ENCODE assay signal across 14 cellular contexts in the genomic region with DNA sequence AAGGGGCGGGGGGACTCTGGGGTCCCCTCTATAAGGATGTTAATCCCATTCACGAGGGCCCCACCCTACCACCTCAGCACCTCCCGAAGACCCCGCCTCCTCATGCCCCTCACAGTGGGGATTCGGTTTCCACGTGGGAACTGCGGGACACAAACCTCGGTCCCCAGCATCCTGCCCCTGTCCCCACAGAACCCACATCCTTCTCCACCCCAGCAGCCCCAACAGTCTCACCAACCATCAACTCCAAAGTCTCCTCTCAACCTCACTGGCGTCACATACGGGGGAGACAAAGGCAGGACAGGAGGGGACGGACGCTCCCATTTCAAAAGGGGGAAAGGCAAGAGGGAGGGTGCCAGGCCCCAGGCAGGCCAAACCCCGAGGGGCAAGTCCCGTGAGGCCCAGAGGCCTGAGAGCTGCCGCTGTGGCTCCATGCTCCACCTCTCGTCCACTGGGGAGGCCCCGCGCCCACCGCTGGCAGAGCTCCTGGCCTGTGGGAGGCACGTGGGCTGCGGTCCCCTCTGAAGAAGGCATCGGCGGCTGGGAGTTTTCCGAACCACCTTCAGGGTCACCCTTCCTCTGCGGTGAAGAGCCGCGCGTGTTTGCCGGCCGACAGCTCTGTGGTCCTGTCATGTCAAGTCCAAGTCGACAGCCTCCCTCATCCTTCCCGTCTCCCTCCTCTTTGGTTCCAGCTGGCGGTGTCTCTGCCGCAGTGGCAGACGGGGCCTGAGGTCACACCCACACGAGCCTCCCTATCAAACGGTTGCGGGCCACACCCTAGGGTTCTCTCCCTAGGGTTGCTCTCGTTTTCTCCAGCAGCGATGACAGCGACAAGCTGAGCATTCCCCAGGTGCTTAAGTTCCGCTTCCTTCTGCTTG.
DNase-seq lines count a peak whose midpoint lies in the region; ATAC-seq, FAIRE-seq and TF ChIP-seq lines count a peak whose summit lies in the region.
"Had no signal": no experiment of that assay in that cellular context is flagged by ENCODE, and none has a peak within 500 bp of the region (broad histone marks: within the 10 kb centered on the region; RNA-seq: fewer than 3 reads in every experiment).

No MANE protein-coding gene starts in this region.

- H3K4me3 Mint-ChIP-seq in CD4-positive, alpha-beta memory T cell: peak overlapping the region in 3 of 8 donors; percentile 36 to 62 (median 62)
- H3K4me3 Mint-ChIP-seq in endothelial cell (ENCODE audit: unreplicated experiment): no peak overlapping the region
- H3K4me3 Mint-ChIP-seq: IgD-negative memory B cell had no signal

- H3K27me3 Mint-ChIP-seq in CD4-positive, alpha-beta memory T cell: no peaks in the 10 kb centered on the region
- peaks cover 7% of the 10 kb centered on the region for H3K27me3 Mint-ChIP-seq in endothelial cell (ENCODE audit: unreplicated experiment)
- H3K27me3 Mint-ChIP-seq: IgD-negative memory B cell had no signal

- DNase-seq in CD4-positive, alpha-beta memory T cell: peak in 3 of 5 donors; percentile 12 to 23 (median 15)
- peak; percentile 66 for DNase-seq in NCI-H2171 treated with DMSO at 0.1 percent for 48 hours (lab: John Stamatoyannopoulos, UW)
- DNase-seq in endothelial cell (ENCODE audit: low spot score): no peak
- DNase-seq in pancreas: peak in 4 of 6 donors; percentile 11 to 74 (median 28)
- DNase-seq in SKM-1 (lab: John Stamatoyannopoulos, UW; ENCODE audit: unreplicated experiment): no peak
- no peak for DNase-seq in AG08395 (ENCODE audit: low spot score)
- no peak for DNase-seq in Ammon's horn (ENCODE audit: low spot score)
- DNase-seq: NCI-H446 treated with DMSO at 0.1 percent for 48 hours had no signal

- H3K27me3 ChIP-seq in CD4-positive, alpha-beta memory T cell (ENCODE audit: insufficient read depth, low read length): no peaks in the 10 kb centered on the region
- no peaks in the 10 kb centered on the region for H3K27me3 ChIP-seq in pancreas
- H3K27me3 ChIP-seq: adrenal gland, upper lobe of left lung had no signal

- 92 to 98% methylated on average over 42 of the region's 42 CpGs for WGBS in pancreas, 2 donors

- H3K9me3 Mint-ChIP-seq in CD4-positive, alpha-beta memory T cell: no peaks in the 10 kb centered on the region
- H3K9me3 Mint-ChIP-seq in endothelial cell (ENCODE audit: unreplicated experiment): no peaks in the 10 kb centered on the region
- H3K9me3 Mint-ChIP-seq: IgD-negative memory B cell had no signal

- H3K27ac Mint-ChIP-seq in CD4-positive, alpha-beta memory T cell: peak overlapping the region; percentile 59 to 83 (median 68)
- peak overlapping the region; percentile 26 for H3K27ac Mint-ChIP-seq in endothelial cell (ENCODE audit: unreplicated experiment)

- H3K4me3 ChIP-seq in CD4-positive, alpha-beta memory T cell (ENCODE audit: low read length in 2 of 2): no peak overlapping the region
- no peak overlapping the region for H3K4me3 ChIP-seq in pancreas
- H3K4me3 ChIP-seq: adrenal gland, upper lobe of left lung had no signal

- CTCF ChIA-PET in CD4-positive, alpha-beta memory T cell (lab: Charles Lee; ENCODE audit: partially characterized antibody): no interaction called here

- ATAC-seq in pancreas (no peak), GM18505 (IDR thresholded peaks at IDR 0.05; ENCODE audit: unreplicated experiment) (no peak)

- TF ChIP-seq POLR2A in GM18505 (IDR thresholded peaks at IDR 0.05; ENCODE audit: borderline replicate concordance, extremely low read depth, insufficient read depth, insufficient read length): no peak

- H3K36me3 ChIP-seq in CD4-positive, alpha-beta memory T cell (ENCODE audit: insufficient read depth, low read length): no peaks in the 10 kb centered on the region
- H3K36me3 ChIP-seq in pancreas: no peaks in the 10 kb centered on the region
- H3K36me3 ChIP-seq: adrenal gland, neutrophil, upper lobe of left lung had no signal

- TF ChIP-seq CTCF in endothelial cell (IDR thresholded peaks at IDR 0.05; ENCODE audit: unreplicated experiment) (no peak), pancreas (IDR thresholded peaks at IDR 0.05) (no peak)

- H3K36me3 Mint-ChIP-seq in CD4-positive, alpha-beta memory T cell: peaks cover 0 to 7% of the 10 kb centered on the region in 2 donors
- H3K36me3 Mint-ChIP-seq in endothelial cell (ENCODE audit: low read depth, unreplicated experiment): no peaks in the 10 kb centered on the region
- H3K36me3 Mint-ChIP-seq: IgD-negative memory B cell had no signal

- POLR2A ChIA-PET in CD4-positive, alpha-beta memory T cell (lab: Charles Lee; ENCODE audit: partially characterized antibody): interaction anchor here (0.6 kb wide), 1 partner anchor 264 kb away, joined by 3 read pairs; no protein-coding TSS in a partner anchor

- H3K9me3 ChIP-seq in CD4-positive, alpha-beta memory T cell (ENCODE audit: control insufficient read depth in 1 of 2, low read length in 2 of 2): no peaks in the 10 kb centered on the region
- no peaks in the 10 kb centered on the region for H3K9me3 ChIP-seq in pancreas
- H3K9me3 ChIP-seq: adrenal gland, neutrophil, upper lobe of left lung had no signal

- H3K4me1 ChIP-seq in CD4-positive, alpha-beta memory T cell (ENCODE audit: insufficient read depth, low read length): peaks cover 17% of the 10 kb centered on the region
- no peaks in the 10 kb centered on the region for H3K4me1 ChIP-seq in pancreas
- H3K4me1 ChIP-seq: adrenal gland, upper lobe of left lung had no signal

- H3K4me1 Mint-ChIP-seq in CD4-positive, alpha-beta memory T cell: peaks cover 12 to 34% (median 16%) of the 10 kb centered on the region in 4 donors
- H3K4me1 Mint-ChIP-seq in endothelial cell (ENCODE audit: unreplicated experiment): no peaks in the 10 kb centered on the region

- FAIRE-seq in pancreas (lab: Jason Lieb, UNC): no peak
- FAIRE-seq: endothelial cell of umbilical vein had no signal

- H3K27ac ChIP-seq in CD4-positive, alpha-beta memory T cell (ENCODE audit: low read depth, low read length): no peak overlapping the region
- no peak overlapping the region for H3K27ac ChIP-seq in pancreas
- H3K27ac ChIP-seq: adrenal gland, neutrophil, upper lobe of left lung had no signal

- intact Hi-C loops in CD4-positive, alpha-beta memory T cell (cut with micrococcal nuclease): no loop called here
- intact Hi-C loops in pancreas (cut with DNase I): no loop called here

Comparison
In these comparisons a context has a peak if more than half of its experiments do, and no peak if none do; other contexts are left out.
1. DNase-seq: peak in CD4-positive, alpha-beta memory T cell (3 of 5), NCI-H2171 treated with DMSO at 0.1 percent for 48 hours (single experiment) and pancreas (4 of 6); none in endothelial cell (single experiment), SKM-1 (single experiment), AG08395 (single experiment) and Ammon's horn (single experiment).